ENCODE assay signal across 15 cellular contexts in the genomic region with DNA sequence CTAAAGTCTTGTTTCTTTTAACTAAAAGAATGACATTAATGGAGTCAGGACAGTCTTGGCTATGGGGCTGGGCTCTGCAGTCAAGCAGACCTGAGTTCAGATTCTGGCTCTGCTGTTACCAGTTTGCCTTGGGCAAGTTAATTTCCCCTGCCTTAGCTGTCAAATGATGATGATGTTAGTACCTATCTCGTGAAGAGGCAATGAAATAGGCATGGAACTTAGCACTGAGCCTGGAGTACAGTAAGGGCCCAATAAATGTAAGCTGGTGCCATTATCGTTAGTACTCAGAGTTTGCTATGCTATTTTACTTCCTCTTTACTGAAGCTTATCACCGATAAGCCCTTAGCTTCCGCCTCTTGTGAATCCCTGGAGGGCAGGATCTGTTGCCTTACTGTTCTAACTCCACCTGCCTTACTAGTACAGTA. TPM values are rescaled to one million over a fixed set of nuclear protein-coding genes. Genes with fewer than 3 reads are reported as not detected.
DNase-seq lines count a peak whose midpoint lies in the region; ATAC-seq, FAIRE-seq and TF ChIP-seq lines count a peak whose summit lies in the region.
"Had no signal": no experiment of that assay in that cellular context is flagged by ENCODE, and none has a peak within 500 bp of the region (broad histone marks: within the 10 kb centered on the region; RNA-seq: fewer than 3 reads in every experiment).

No MANE protein-coding gene starts in this region.

- no peak for TF ChIP-seq RAD21 in HepG2 (CRISPR knock-in tag; IDR thresholded peaks at IDR 0.05)

- WGBS in HepG2 (ENCODE audit: low lambda C conversion rate), result 94% methylated on average over 4 of the region's 4 CpGs

- CTCF ChIA-PET in HepG2 (lab: Yijun Ruan, JAX; ENCODE audit: low intra/inter-chr PET ratio, low total read pairs), result no interaction called here

- POLR2A ChIA-PET in HepG2 (lab: Yijun Ruan, JAX), result no interaction called here

- DNase-seq in GM12891 (ENCODE audit: insufficient read length, low spot score) (no peak), NCI-H82 (lab: John Stamatoyannopoulos, UW) (peak; percentile 48), erythroblast (lab: John Stamatoyannopoulos, UW) (peak; percentile 27 to 55), SK-N-DZ (ENCODE audit: low spot score) (no peak), HepG2 (ENCODE audit: low spot score) (no peak)
- no peak for DNase-seq in stimulated activated CD4-positive, alpha-beta T cell treated with anti-CD3 and anti-CD28 coated beads, Interleukin-15, amount 100 ng/mL, for 24 hours
- DNase-seq: activated T-cell treated with anti-CD3 and anti-CD28 coated beads, Interleukin-2, amount 50 U/mL, for 48 hours; occipital lobe; SJCRH30; stimulated activated CD4-positive, alpha-beta T cell treated with anti-CD3 and anti-CD28 coated beads, Interleukin-12 subunit alpha, Interleukin-12 subunit beta, amount 100 ng/mL, for 4 hours had no signal

- FAIRE-seq in GM12891 (lab: Jason Lieb, UNC) (peak; percentile 72), HepG2 (lab: Jason Lieb, UNC) (no peak)
- FAIRE-seq: endometrium had no signal

- H3K27ac ChIP-seq in 22Rv1, result peak overlapping the region; percentile 81
- no peak overlapping the region for H3K27ac ChIP-seq in HepG2 (ENCODE audit: extremely low read length, insufficient read depth, low read length)
- H3K27ac ChIP-seq: SJCRH30, vagina had no signal

- TF ChIP-seq POLR2A in GM12891 (IDR thresholded peaks at IDR 0.05; ENCODE audit: low read depth, low read length) (no peak), erythroblast (IDR thresholded peaks at IDR 0.05; ENCODE audit: low read length) (no peak), HepG2 (IDR thresholded peaks at IDR 0.05; ENCODE audit: insufficient read depth in 1 of 2, low read depth in 2 of 2, low read length in 2 of 2) (no peak)

- peaks cover 7% of the 10 kb centered on the region; the same call in 1 of the 2 replicates for H4K20me1 ChIP-seq in HepG2 (ENCODE audit: insufficient read depth, low read length)

- H3K9me3 ChIP-seq in HepG2 (ENCODE audit: low read length), result no peaks in the 10 kb centered on the region
- H3K9me3 ChIP-seq: SJCRH30, vagina had no signal

- H3K4me3 ChIP-seq in HepG2 (replicated peaks in 1 of 3; ENCODE audit: insufficient read depth in 1 of 3, low read depth in 2 of 3, low read length in 3 of 3), result no peak overlapping the region
- H3K4me3 ChIP-seq: lung, SJCRH30, vagina had no signal

- intact Hi-C loops in HepG2 (cut with micrococcal nuclease; ENCODE audit: unreplicated experiment), result loop anchor here (10.0 kb wide), 1 partner anchor 184 kb away; the partner anchor contains the start of genes RNFT2 and SPRING1

- no peaks in the 10 kb centered on the region for H3K79me2 ChIP-seq in HepG2 (ENCODE audit: insufficient read depth, low read length)

- in situ Hi-C loops in HepG2 (cut with HindIII; ENCODE audit: extremely low pct_ligation_motif_present, low pct_unique_long_range_greater_than_20kb), result loop anchor here (10.0 kb wide), 1 partner anchor 214 kb away; no protein-coding TSS in a partner anchor

- TF ChIP-seq EP300 in HepG2 (IDR thresholded peaks at IDR 0.05; ENCODE audit: low read depth in 2 of 2, low read length in 2 of 2) (no peak), HepG2 (CRISPR knock-in tag; IDR thresholded peaks at IDR 0.05; ENCODE audit: borderline replicate concordance) (no peak)

- H3K36me3 ChIP-seq in HepG2 (replicated peaks in 1 of 2; ENCODE audit: control insufficient read depth in 1 of 2, insufficient read depth in 2 of 2, low read length in 2 of 2), result no peaks in the 10 kb centered on the region; a peak in 2 of 5 replicates
- H3K36me3 ChIP-seq: SJCRH30, vagina had no signal

- H3K4me1 ChIP-seq in HepG2 (ENCODE audit: insufficient read depth, low read length), result peaks cover 56% of the 10 kb centered on the region
- H3K4me1 ChIP-seq: SJCRH30 had no signal

- no peaks in the 10 kb centered on the region for H3K27me3 ChIP-seq in HepG2 (ENCODE audit: control insufficient read depth in 1 of 2, insufficient read depth in 2 of 2, low read length in 2 of 2)
- H3K27me3 ChIP-seq: SJCRH30, vagina had no signal

- H2AFZ ChIP-seq in HepG2 (ENCODE audit: low read length), result no peak overlapping the region

- no TSS peak for BruUV-seq in HepG2 (replicated peaks; lab: Mats Ljungman, UMichigan)

- TF ChIP-seq CTCF in 22Rv1 (IDR thresholded peaks at IDR 0.05) (no peak), HepG2 (CRISPR knock-in tag; IDR thresholded peaks at IDR 0.05) (no peak)

- ATAC-seq in HepG2 (no peak), GM19395 (IDR thresholded peaks at IDR 0.05; ENCODE audit: unreplicated experiment) (no peak)

- no peak overlapping the region for H3K4me2 ChIP-seq in HepG2 (ENCODE audit: low read depth, low read length)

- no peak overlapping the region for H3K9ac ChIP-seq in HepG2 (ENCODE audit: insufficient read depth, low read depth, low read length)

TF ChIP-seq in GM12891, 5 proteins besides CTCF, POLR2A, EP300 and RAD21:
- TF ChIP-seq POU2F2 (IDR thresholded peaks at IDR 0.05; ENCODE audit: low read depth, low read length) (no peak), POLR2AphosphoS5 (IDR thresholded peaks at IDR 0.05; ENCODE audit: low read depth, low read length) (no peak), SPI1 (IDR thresholded peaks at IDR 0.05; ENCODE audit: low read depth, low read length) (no peak), TAF1 (IDR thresholded peaks at IDR 0.05; ENCODE audit: low read depth, low read length) (no peak), PAX5 (IDR thresholded peaks at IDR 0.05; ENCODE audit: insufficient read depth, low read length, severe bottlenecking) (no peak)

TF ChIP-seq in HepG2, 621 proteins besides CTCF, POLR2A, EP300 and RAD21 (continues in another document):
- no peak for TF ChIP-seq ZNF337 (CRISPR knock-in tag; IDR thresholded peaks at IDR 0.05; ENCODE audit: borderline replicate concordance, low read depth)

RNA-seq across cellular contexts. Expression of gene FBXW8, which starts 8.5 kb away (rescaled TPM):
- 2.7 TPM for polyA plus RNA-seq in GM12891 (2012; ENCODE audit: low read depth, missing spikeins)
- polyA plus RNA-seq in SK-N-DZ (2014; cell fraction: cytosol; rRNA removed), result 27.1 and 30.2 TPM in 2 replicates
- 30.2 and 38.4 TPM in 2 replicates for polyA plus RNA-seq in SK-N-DZ (2014; cell fraction: nucleus; rRNA removed)
- 5.9 and 6.4 TPM in 2 replicates for total RNA-seq in HepG2 (2016; rRNA removed; fragmentation: Illumina TruSeq; extraction: Trizol)
- total RNA-seq in HepG2 (2016; cell fraction: cytosol; rRNA removed; fragmentation: Illumina TruSeq; extraction: Trizol; ENCODE audit: low read depth), result 3.0 and 3.1 TPM in 2 replicates
- 4.9 and 5.1 TPM in 2 replicates for total RNA-seq in HepG2 (2016; cell fraction: insoluble cytoplasmic fraction; rRNA removed; fragmentation: Illumina TruSeq; extraction: Trizol)
- total RNA-seq in HepG2 (2016; cell fraction: membrane; rRNA removed; fragmentation: Illumina TruSeq; extraction: Trizol), result 1.9 and 2.3 TPM in 2 replicates
- total RNA-seq in HepG2 (2016; cell fraction: nucleus; rRNA removed; fragmentation: Illumina TruSeq; extraction: Trizol), result 5.2 and 5.4 TPM in 2 replicates
- 5.1 and 6.2 TPM in 2 replicates for polyA plus RNA-seq in HepG2 (2011; rRNA removed)
- 3.5 and 4.2 TPM in 2 replicates for polyA plus RNA-seq in HepG2 (2011; cell fraction: cytosol; rRNA removed)
- 9.2 and 11.2 TPM in 2 replicates for polyA plus RNA-seq in HepG2 (2011; cell fraction: nucleus; rRNA removed)
- 5.5 and 6.7 TPM in 2 replicates for polyA plus RNA-seq in HepG2 (2012)
- polyA plus RNA-seq in HepG2 (2016; cell fraction: cytosol; fragmentation: Illumina TruSeq; extraction: Trizol; ENCODE audit: low read depth), result 0.53 and 0.58 TPM in 2 replicates
- polyA plus RNA-seq in HepG2 (2016; cell fraction: insoluble cytoplasmic fraction; fragmentation: Illumina TruSeq; extraction: Trizol; ENCODE audit: low read depth), result 4.8 and 5.4 TPM in 2 replicates
- polyA plus RNA-seq in HepG2 (2016; cell fraction: membrane; fragmentation: Illumina TruSeq; extraction: Trizol; ENCODE audit: low read depth), result 0.95 and 0.97 TPM in 2 replicates
- polyA plus RNA-seq in HepG2 (2016; cell fraction: nucleus; fragmentation: Illumina TruSeq; extraction: Trizol; ENCODE audit: insufficient read depth, low read depth), result 5.8 and 6.0 TPM in 2 replicates
- 12.8 and 14.9 TPM in 2 replicates for polyA minus RNA-seq in HepG2 (2011; rRNA and poly(A)+ RNA removed; ENCODE audit: low replicate concordance)
- 5.1 and 6.1 TPM in 2 replicates for polyA minus RNA-seq in HepG2 (2011; cell fraction: cytosol; rRNA and poly(A)+ RNA removed)
- polyA minus RNA-seq in HepG2 (2011; cell fraction: nucleus; rRNA and poly(A)+ RNA removed), result 13.1 and 22.3 TPM in 2 replicates

RNA-seq across cellular contexts. Expression of gene HRK, which starts 38.0 kb away (rescaled TPM):
- 0.01 TPM for polyA plus RNA-seq in GM12891 (2012; ENCODE audit: low read depth, missing spikeins)
- 8.6 and 9.1 TPM in 2 replicates for polyA plus RNA-seq in SK-N-DZ (2014; cell fraction: cytosol; rRNA removed)
- polyA plus RNA-seq in SK-N-DZ (2014; cell fraction: nucleus; rRNA removed), result 3.0 and 3.3 TPM in 2 replicates
- 0.02 TPM in 1 of 2 replicates, not detected in the other for total RNA-seq in HepG2 (2016; rRNA removed; fragmentation: Illumina TruSeq; extraction: Trizol)
- not detected in 2 replicates for total RNA-seq in HepG2 (2016; cell fraction: cytosol; rRNA removed; fragmentation: Illumina TruSeq; extraction: Trizol; ENCODE audit: low read depth)
- 0.02 TPM in 1 of 2 replicates, not detected in the other for total RNA-seq in HepG2 (2016; cell fraction: insoluble cytoplasmic fraction; rRNA removed; fragmentation: Illumina TruSeq; extraction: Trizol)
- not detected in 2 replicates for total RNA-seq in HepG2 (2016; cell fraction: membrane; rRNA removed; fragmentation: Illumina TruSeq; extraction: Trizol)
- total RNA-seq in HepG2 (2016; cell fraction: nucleus; rRNA removed; fragmentation: Illumina TruSeq; extraction: Trizol), result not detected in 2 replicates
- polyA plus RNA-seq in HepG2 (2011; rRNA removed), result 0.03 TPM in 1 of 2 replicates, not detected in the other
- 0.01 TPM in 1 of 2 replicates, not detected in the other for polyA plus RNA-seq in HepG2 (2011; cell fraction: cytosol; rRNA removed)
- 0.02 TPM in 1 of 2 replicates, not detected in the other for polyA plus RNA-seq in HepG2 (2011; cell fraction: nucleus; rRNA removed)
- polyA plus RNA-seq in HepG2 (2012), result not detected in 2 replicates
- not detected in 2 replicates for polyA plus RNA-seq in HepG2 (2016; cell fraction: cytosol; fragmentation: Illumina TruSeq; extraction: Trizol; ENCODE audit: low read depth)
- not detected in 2 replicates for polyA plus RNA-seq in HepG2 (2016; cell fraction: insoluble cytoplasmic fraction; fragmentation: Illumina TruSeq; extraction: Trizol; ENCODE audit: low read depth)
- 0.07 TPM in 1 of 2 replicates, not detected in the other for polyA plus RNA-seq in HepG2 (2016; cell fraction: membrane; fragmentation: Illumina TruSeq; extraction: Trizol; ENCODE audit: low read depth)
- not detected in 2 replicates for polyA plus RNA-seq in HepG2 (2016; cell fraction: nucleus; fragmentation: Illumina TruSeq; extraction: Trizol; ENCODE audit: insufficient read depth, low read depth)
- 1.2 TPM in 1 of 2 replicates, not detected in the other for polyA minus RNA-seq in HepG2 (2011; rRNA and poly(A)+ RNA removed; ENCODE audit: low replicate concordance)
- not detected in 2 replicates for polyA minus RNA-seq in HepG2 (2011; cell fraction: cytosol; rRNA and poly(A)+ RNA removed)
- polyA minus RNA-seq in HepG2 (2011; cell fraction: nucleus; rRNA and poly(A)+ RNA removed), result not detected in 2 replicates
- total RNA-seq: vagina had no signal

Comparison
In these comparisons a context has a peak if more than half of its experiments do, and no peak if none do; other contexts are left out.
1. DNase-seq: peak in NCI-H82 (single experiment) and erythroblast (2 of 2); none in GM12891 (single experiment), SK-N-DZ (single experiment), HepG2 (single experiment) and stimulated activated CD4-positive, alpha-beta T cell treated with anti-CD3 and anti-CD28 coated beads, Interleukin-15, amount 100 ng/mL, for 24 hours (single experiment).